Comparison of ENCODE assay signal across 11 cellular contexts in genomic region chr7:130940326-130940725, GRCh38.
DNase-seq lines count a peak whose midpoint lies in the region; ATAC-seq, FAIRE-seq and TF ChIP-seq lines count a peak whose summit lies in the region.
"Had no signal": no experiment of that assay in that cellular context is flagged by ENCODE, and none has a peak within 500 bp of the region (broad histone marks: within the 10 kb centered on the region; RNA-seq: fewer than 3 reads in every experiment).

No MANE protein-coding gene starts in this region.

- H3K4me1 Mint-ChIP-seq in activated T-cell treated with anti-CD3 and anti-CD28 coated beads, Interleukin-2, amount 50 U/mL, for 4 hours (ENCODE audit: low read depth) = peaks cover 90% of the 10 kb centered on the region
- H3K4me1 Mint-ChIP-seq in activated naive CD8-positive, alpha-beta T cell treated with anti-CD3 and anti-CD28 coated beads, Interleukin-2, amount 10 ng/mL, durations not matched to agents 7 days and 5 days = peaks cover 71% of the 10 kb centered on the region
- peaks cover 46% of the 10 kb centered on the region for H3K4me1 Mint-ChIP-seq in osteocyte (ENCODE audit: unreplicated experiment)

- H3K9me3 ChIP-seq in kidney (ENCODE audit: control insufficient read depth in 1 of 2, low read length in 2 of 2) (no peaks in the 10 kb centered on the region), testis (no peaks in the 10 kb centered on the region)

- DNase-seq in activated T-cell treated with anti-CD3 and anti-CD28 coated beads, Interleukin-2, amount 50 U/mL, for 4 hours = no peak
- no peak for DNase-seq in activated T-cell treated with anti-CD3 and anti-CD28 coated beads for 4 hours
- DNase-seq in activated naive CD8-positive, alpha-beta T cell treated with anti-CD3 and anti-CD28 coated beads, Interleukin-2, amount 10 ng/mL, durations not matched to agents 7 days and 5 days = no peak
- no peak for DNase-seq in kidney
- no peak for DNase-seq in testis
- DNase-seq in osteocyte (ENCODE audit: extremely low spot score, unreplicated experiment) = no peak
- no peak for DNase-seq in globus pallidus (ENCODE audit: low spot score)
- DNase-seq: amniotic stem cell; SIG-M5; stimulated activated CD4-positive, alpha-beta T cell treated with anti-CD3 and anti-CD28 coated beads, Interleukin-4, amount 100 ng/mL, for 1 hour had no signal

- POLR2A ChIA-PET in activated naive CD8-positive, alpha-beta T cell treated with anti-CD3 and anti-CD28 coated beads, Interleukin-2, amount 10 ng/mL, durations not matched to agents 7 days and 5 days (lab: Charles Lee) = interaction anchor here (4.5 kb wide), 1 partner anchor 27 kb away, joined by 17 read pairs; no protein-coding TSS in a partner anchor

- H3K4me3 Mint-ChIP-seq in activated T-cell treated with anti-CD3 and anti-CD28 coated beads, Interleukin-2, amount 50 U/mL, for 4 hours = peak overlapping the region; percentile 83
- H3K4me3 Mint-ChIP-seq in activated naive CD8-positive, alpha-beta T cell treated with anti-CD3 and anti-CD28 coated beads, Interleukin-2, amount 10 ng/mL, durations not matched to agents 7 days and 5 days = peak overlapping the region; percentile 37
- H3K4me3 Mint-ChIP-seq in osteocyte (ENCODE audit: unreplicated experiment) = no peak overlapping the region

- H3K36me3 ChIP-seq in kidney (ENCODE audit: control insufficient read depth in 1 of 2, insufficient read depth in 2 of 2, low read length in 2 of 2) (peaks cover 0 to 8% of the 10 kb centered on the region in 2 donors), testis (ENCODE audit: low read depth, missing control alignments) (no peaks in the 10 kb centered on the region)

- H3K4me3 ChIP-seq in kidney (ENCODE audit: low read length in 2 of 2) (peak overlapping the region; percentile 74 to 85), testis (peak overlapping the region; percentile 19 to 40)

- H3K27me3 Mint-ChIP-seq in activated T-cell treated with anti-CD3 and anti-CD28 coated beads, Interleukin-2, amount 50 U/mL, for 4 hours (ENCODE audit: low read depth) = no peaks in the 10 kb centered on the region
- no peaks in the 10 kb centered on the region for H3K27me3 Mint-ChIP-seq in activated naive CD8-positive, alpha-beta T cell treated with anti-CD3 and anti-CD28 coated beads, Interleukin-2, amount 10 ng/mL, durations not matched to agents 7 days and 5 days
- no peaks in the 10 kb centered on the region for H3K27me3 Mint-ChIP-seq in osteocyte (ENCODE audit: unreplicated experiment)

- peaks cover 83% of the 10 kb centered on the region for H3K36me3 Mint-ChIP-seq in activated T-cell treated with anti-CD3 and anti-CD28 coated beads, Interleukin-2, amount 50 U/mL, for 4 hours (ENCODE audit: insufficient read depth)
- peaks cover 58% of the 10 kb centered on the region for H3K36me3 Mint-ChIP-seq in activated naive CD8-positive, alpha-beta T cell treated with anti-CD3 and anti-CD28 coated beads, Interleukin-2, amount 10 ng/mL, durations not matched to agents 7 days and 5 days
- H3K36me3 Mint-ChIP-seq in osteocyte (ENCODE audit: unreplicated experiment) = peaks cover 20% of the 10 kb centered on the region

- no peak for ATAC-seq in activated T-cell treated with anti-CD3 and anti-CD28 coated beads, Interleukin-2, amount 50 U/mL, for 4 hours
- no peak for ATAC-seq in activated naive CD8-positive, alpha-beta T cell treated with anti-CD3 and anti-CD28 coated beads, Interleukin-2, amount 10 ng/mL, durations not matched to agents 7 days and 5 days (ENCODE audit: low read depth)
- no peak for ATAC-seq in HG02884 (IDR thresholded peaks at IDR 0.05; ENCODE audit: unreplicated experiment)

- H3K27ac Mint-ChIP-seq in activated naive CD8-positive, alpha-beta T cell treated with anti-CD3 and anti-CD28 coated beads, Interleukin-2, amount 10 ng/mL, durations not matched to agents 7 days and 5 days = peak overlapping the region; percentile 60
- no peak overlapping the region for H3K27ac Mint-ChIP-seq in osteocyte (ENCODE audit: unreplicated experiment)

- H3K4me1 ChIP-seq in kidney (ENCODE audit: control insufficient read depth in 1 of 2, insufficient read depth in 1 of 2, low read depth in 1 of 2, low read length in 2 of 2) (peaks cover 8 to 14% of the 10 kb centered on the region in 2 donors), testis (peaks cover 34% of the 10 kb centered on the region)

- H3K27ac ChIP-seq in kidney (ENCODE audit: low read depth in 2 of 2, low read length in 2 of 2) (peak overlapping the region; percentile 51 to 86), testis (peak overlapping the region; percentile 65 to 86)

- H3K9me3 Mint-ChIP-seq in activated T-cell treated with anti-CD3 and anti-CD28 coated beads, Interleukin-2, amount 50 U/mL, for 4 hours = no peaks in the 10 kb centered on the region
- no peaks in the 10 kb centered on the region for H3K9me3 Mint-ChIP-seq in activated naive CD8-positive, alpha-beta T cell treated with anti-CD3 and anti-CD28 coated beads, Interleukin-2, amount 10 ng/mL, durations not matched to agents 7 days and 5 days
- H3K9me3 Mint-ChIP-seq in osteocyte (ENCODE audit: unreplicated experiment) = no peaks in the 10 kb centered on the region

- peak overlapping the region; percentile 11 to 85 for H3K9ac ChIP-seq in kidney (ENCODE audit: low read length in 2 of 2)

- FAIRE-seq in kidney (lab: Jason Lieb, UNC) = no peak

- intact Hi-C loops in kidney (cut with DNase I) = no loop called here
- intact Hi-C loops in testis (cut with DNase I; ENCODE audit: low total_unique reads) = no loop called here

- WGBS in testis, 2 donors = 37 to 44% methylated on average over 2 of the region's 2 CpGs

- no peak for TF ChIP-seq POLR2A in testis (IDR thresholded peaks at IDR 0.05)

- H3K27me3 ChIP-seq in testis = no peaks in the 10 kb centered on the region

- TF ChIP-seq CTCF in kidney (IDR thresholded peaks at IDR 0.05; ENCODE audit: borderline replicate concordance, extremely low read depth, insufficient read depth) = no peak
- TF ChIP-seq CTCF in testis (IDR thresholded peaks at IDR 0.05) = no peak
- no peak for TF ChIP-seq CTCF in osteocyte (IDR thresholded peaks at IDR 0.05)
